In genomic region chr20:62121776-62122658, GRCh38 we compare ENCODE assay signal across 1 cellular context.
TF ChIP-seq lines count a peak whose summit lies in the region.

Gene LSM14B, plus strand, starts transcription at chr20:62122475. Its CDS starts 192 bp downstream, at chr20:62122667.

TF ChIP-seq in HepG2, 621 proteins besides CTCF, POLR2A, EP300 and RAD21 (continued from another document and continues in another):
- TF ChIP-seq ARID3A (IDR thresholded peaks at IDR 0.05; ENCODE audit: low read depth, low read length) (peak; percentile 22; the same call in 1 of the 2 replicates), HNF4G (IDR thresholded peaks at IDR 0.05; ENCODE audit: borderline replicate concordance, low read depth, low read length) (peak; percentile 12; the same call in 1 of the 2 replicates), HNF4G (CRISPR knock-in tag; IDR thresholded peaks at IDR 0.05; ENCODE audit: borderline replicate concordance, low read depth) (no peak; the same call in 1 of the 2 replicates), TOE1 (CRISPR knock-in tag; IDR thresholded peaks at IDR 0.05) (0 out of 2 replicates have a peak, but pooled peaks have one; percentile 30), NR2F1 (CRISPR knock-in tag; IDR thresholded peaks at IDR 0.05) (0 out of 4 replicates have a peak, but pooled peaks of 1 of the 2 experiments have one; percentile 1), CBX1 (IDR thresholded peaks at IDR 0.05; ENCODE audit: low read depth) (no peak), TBL1XR1 (IDR thresholded peaks at IDR 0.05; ENCODE audit: borderline replicate concordance, low read length, partially characterized antibody) (peak; percentile 24), RBFOX2 (IDR thresholded peaks at IDR 0.05; ENCODE audit: low read depth, low read length) (peak; percentile 65), ZFX (CRISPR knock-in tag; IDR thresholded peaks at IDR 0.05; ENCODE audit: low read depth) (peak; percentile 43; the same call in 1 of the 2 replicates), ZNF362 (CRISPR knock-in tag; IDR thresholded peaks at IDR 0.05; ENCODE audit: borderline replicate concordance) (no peak), SIN3A (IDR thresholded peaks at IDR 0.05; ENCODE audit: borderline replicate concordance, low read depth, low read length) (peak; percentile 89), GMEB2 (CRISPR knock-in tag; IDR thresholded peaks at IDR 0.05; ENCODE audit: low read depth) (peak; percentile 75), ZNF788 (CRISPR knock-in tag; IDR thresholded peaks at IDR 0.05; ENCODE audit: borderline replicate concordance) (no peak; the same call in 1 of the 2 replicates), FIP1L1 (IDR thresholded peaks at IDR 0.05; ENCODE audit: borderline replicate concordance, insufficient read depth, low read depth, low read length) (no peak), POLR2G (IDR thresholded peaks at IDR 0.05; ENCODE audit: low read depth, low read length) (peak; percentile 57), MLXIP (CRISPR knock-in tag; IDR thresholded peaks at IDR 0.05; ENCODE audit: borderline replicate concordance) (0 out of 2 replicates have a peak, but pooled peaks have one; percentile 6), CHCHD3 (CRISPR knock-in tag; IDR thresholded peaks at IDR 0.05) (no peak; the same call in none of the 2 replicates), ZSCAN21 (CRISPR knock-in tag; IDR thresholded peaks at IDR 0.05; ENCODE audit: borderline replicate concordance) (peak; percentile 33; the same call in 1 of the 2 replicates), ZNF691 (CRISPR knock-in tag; IDR thresholded peaks at IDR 0.05; ENCODE audit: borderline replicate concordance, low read depth) (peak; percentile 85), ZFP91 (CRISPR knock-in tag; IDR thresholded peaks at IDR 0.05; ENCODE audit: borderline replicate concordance) (peak; percentile 67; the same call in 1 of the 2 replicates), STAT6 (CRISPR knock-in tag; IDR thresholded peaks at IDR 0.05; ENCODE audit: borderline replicate concordance) (no peak), SRY (CRISPR knock-in tag; IDR thresholded peaks at IDR 0.05) (peak; percentile 96), ZNF724P (CRISPR knock-in tag; IDR thresholded peaks at IDR 0.05; ENCODE audit: borderline replicate concordance) (peak; percentile 96), ZFP41 (CRISPR knock-in tag; IDR thresholded peaks at IDR 0.05; ENCODE audit: borderline replicate concordance) (no peak), ZNF609 (CRISPR knock-in tag; IDR thresholded peaks at IDR 0.05; ENCODE audit: borderline replicate concordance) (no peak; the same call in 1 of the 2 replicates), SAP130 (CRISPR knock-in tag; IDR thresholded peaks at IDR 0.05; ENCODE audit: low read depth) (peak; percentile 87), ZSCAN29 (CRISPR knock-in tag; conservative IDR thresholded peaks at IDR 0.05) (peak; percentile 68; the same call in 1 of the 2 replicates), PRDM10 (CRISPR knock-in tag; IDR thresholded peaks at IDR 0.05; ENCODE audit: low read depth) (no peak), PHF8 (CRISPR knock-in tag; IDR thresholded peaks at IDR 0.05) (peak; percentile 67), ZNF749 (CRISPR knock-in tag; IDR thresholded peaks at IDR 0.05; ENCODE audit: borderline replicate concordance) (0 out of 2 replicates have a peak, but pooled peaks have one; percentile 21), MED13 (CRISPR knock-in tag; IDR thresholded peaks at IDR 0.05) (peak; percentile 13; the same call in 1 of the 2 replicates), TEAD2 (CRISPR knock-in tag; IDR thresholded peaks at IDR 0.05) (no peak), SOX5 (CRISPR knock-in tag; IDR thresholded peaks at IDR 0.05; ENCODE audit: borderline replicate concordance) (no peak), PHF21A (CRISPR knock-in tag; IDR thresholded peaks at IDR 0.05) (peak; percentile 62; the same call in 1 of the 2 replicates)
